In the genomic region with DNA sequence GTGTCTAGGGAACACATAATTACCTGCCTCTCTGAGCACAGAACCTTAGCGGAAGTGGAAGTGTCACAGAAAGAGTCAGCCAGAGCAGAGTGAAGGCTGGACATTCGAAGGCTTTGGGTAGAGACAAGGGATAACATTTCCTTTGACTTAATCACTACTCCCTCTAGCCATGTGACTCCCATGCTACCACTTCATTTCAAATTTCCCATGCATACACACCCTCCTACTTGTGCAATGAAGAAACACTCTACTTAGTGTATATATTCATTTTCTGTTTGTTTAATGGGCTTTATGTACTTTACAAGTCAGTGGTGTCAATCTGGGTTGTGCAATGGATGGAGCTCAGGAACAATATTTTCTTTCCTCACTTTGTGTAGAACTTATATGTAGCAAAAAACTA, we compare ENCODE assay signal across 23 cellular contexts. TPM values are rescaled to one million over a fixed set of nuclear protein-coding genes. Genes with fewer than 3 reads are reported as not detected.
A peak's percentile ranks its signal among the peaks of the same experiment; 100 is the strongest.
DNase-seq lines count a peak whose midpoint lies in the region; ATAC-seq, FAIRE-seq and TF ChIP-seq lines count a peak whose summit lies in the region.
"Had no signal": no experiment of that assay in that cellular context is flagged by ENCODE, and none has a peak within 500 bp of the region (broad histone marks: within the 10 kb centered on the region; RNA-seq: fewer than 3 reads in every experiment).

No MANE protein-coding gene starts in this region.

- intact Hi-C loops in left lung (cut with DNase I) (no loop called here), left colon (cut with DNase I, micrococcal nuclease) (no loop called here), thyroid gland (cut with DNase I) (no loop called here)

- WGBS in thyroid gland, 2 donors: 88 to 92% methylated on average over 2 of the region's 2 CpGs

- no peaks in the 10 kb centered on the region for H3K9me3 ChIP-seq in left lung
- H3K9me3 ChIP-seq in thyroid gland: no peaks in the 10 kb centered on the region
- H3K9me3 ChIP-seq: ascending aorta had no signal

- FAIRE-seq in bronchial epithelial cell (lab: Jason Lieb, UNC): peak; percentile 83

- no peak for TF ChIP-seq CTCF in bronchial epithelial cell (IDR thresholded peaks at IDR 0.05; ENCODE audit: insufficient read depth, low read length, severe bottlenecking)
- TF ChIP-seq CTCF in left lung (IDR thresholded peaks at IDR 0.05): no peak
- no peak for TF ChIP-seq CTCF in thyroid gland (IDR thresholded peaks at IDR 0.05)

- no peaks in the 10 kb centered on the region for H3K27me3 ChIP-seq in bronchial epithelial cell (ENCODE audit: control insufficient read depth, insufficient read depth, low read length)
- H3K27me3 ChIP-seq in left lung: no peaks in the 10 kb centered on the region
- H3K27me3 ChIP-seq in thyroid gland: no peaks in the 10 kb centered on the region
- H3K27me3 ChIP-seq: ascending aorta had no signal

- H3K4me1 ChIP-seq in left lung (no peaks in the 10 kb centered on the region), thyroid gland (no peaks in the 10 kb centered on the region)
- H3K4me1 ChIP-seq: ascending aorta had no signal

- ATAC-seq in left lung (peak; percentile 72), left colon (no peak)
- ATAC-seq: CD8-positive, alpha-beta T cell had no signal

- H3K4me3 ChIP-seq in bronchial epithelial cell (ENCODE audit: low read depth, low read length) (no peak overlapping the region), left lung (no peak overlapping the region), thyroid gland (replicated peaks in 1 of 3) (no peak overlapping the region)
- H3K4me3 ChIP-seq: ascending aorta had no signal

- H3K27ac ChIP-seq in left lung: no peak overlapping the region
- no peak overlapping the region for H3K27ac ChIP-seq in thyroid gland
- H3K27ac ChIP-seq: 22Rv1, ascending aorta had no signal

- H3K36me3 ChIP-seq in bronchial epithelial cell (ENCODE audit: control insufficient read depth, insufficient read depth, low read length) (no peaks in the 10 kb centered on the region), left lung (no peaks in the 10 kb centered on the region), thyroid gland (no peaks in the 10 kb centered on the region)
- H3K36me3 ChIP-seq: ascending aorta had no signal

- no peak for TF ChIP-seq POLR2A in thyroid gland (IDR thresholded peaks at IDR 0.05)

- DNase-seq in DMS153 treated with DMSO at 0.1 percent for 48 hours (lab: John Stamatoyannopoulos, UW; ENCODE audit: unreplicated experiment) (peak; percentile 45), DMS153 (lab: John Stamatoyannopoulos, UW) (no peak), NCI-H187 (lab: John Stamatoyannopoulos, UW) (peak; percentile 32 to 46), bronchial epithelial cell (ENCODE audit: low read depth) (peak; percentile 90), left lung (no peak), Ammon's horn (ENCODE audit: low spot score) (no peak), left colon (no peak), thyroid gland (no peak)
- DNase-seq: activated CD4-positive, alpha-beta T cell treated with anti-CD3 and anti-CD28 coated beads for 4 hours; activated naive CD4-positive, alpha-beta T cell treated with anti-CD3 and anti-CD28 coated beads, Interleukin-2, amount 10 ng/mL, durations not matched to agents 7 days and 5 days; activated T-cell treated with anti-CD3 and anti-CD28 coated beads, Interleukin-2, amount 50 U/mL, for 48 hours; CD8-positive, alpha-beta T cell; erythroblast; Kasumi-1; kidney glomerular epithelial cell; NCI-H2081 treated with DMSO at 0.1 percent for 48 hours; occipital lobe; SHP77 treated with DMSO at 0.1 percent for 48 hours; stimulated activated CD4-positive, alpha-beta T cell treated with anti-CD3 and anti-CD28 coated beads, Interleukin-12 subunit alpha, Interleukin-12 subunit beta, amount 100 ng/mL, for 4 hours; stimulated activated CD4-positive, alpha-beta T cell treated with anti-CD3 and anti-CD28 coated beads, Interleukin-4, amount 100 ng/mL, for 4 hours; trophoblast cell had no signal

RNA-seq across cellular contexts. Expression of gene ANKRD35, which starts 6.9 kb away (rescaled TPM):
- total RNA-seq in bronchial epithelial cell: 1.3 and 3.7 TPM in 2 replicates
- 1 to 10 TPM; 1.4 to 3.4 TPM for total RNA-seq in left lung
- total RNA-seq in left colon: under 1 TPM; 0.12 to 0.53 TPM
- total RNA-seq in thyroid gland: 1 to 10 TPM in 3 of 4 donors, under 1 TPM in 1; 0.58 to 3.8 (median 1.7) TPM
- total RNA-seq: CD8-positive, alpha-beta T cell had no signal

RNA-seq across cellular contexts. Expression of gene PIAS3, which starts 19.8 kb away (rescaled TPM):
- 5.0 and 7.8 TPM in 2 replicates for total RNA-seq in bronchial epithelial cell
- 10 to 100 TPM; 35.8 to 42.6 TPM for total RNA-seq in left lung
- 10 to 100 TPM; 11.0 to 11.4 TPM for total RNA-seq in left colon
- 10 to 100 TPM; 16.9 to 22.8 (median 20.3) TPM for total RNA-seq in thyroid gland

RNA-seq across cellular contexts. Expression of gene ITGA10, which starts 31.1 kb away (rescaled TPM):
- total RNA-seq in bronchial epithelial cell (0.26 and 0.77 TPM in 2 replicates), left lung (10 to 100 TPM in 1 of 2 donors, 1 to 10 TPM in 1; 5.8 to 12.5 TPM), left colon (1 to 10 TPM in 1 of 2 donors, under 1 TPM in 1; 0.84 to 1.7 TPM), thyroid gland (1 to 10 TPM; 3.0 to 7.3 (median 5.0) TPM)

RNA-seq across cellular contexts. Expression of gene NUDT17, which starts 33.3 kb away (rescaled TPM):
- total RNA-seq in bronchial epithelial cell (0.53 and 1.2 TPM in 2 replicates), left lung (1 to 10 TPM; 2.7 to 4.5 TPM), left colon (1 to 10 TPM; 1.3 TPM), thyroid gland (1 to 10 TPM; 2.4 to 4.6 (median 3.4) TPM)
- total RNA-seq: ascending aorta had no signal

RNA-seq across cellular contexts. Expression of gene PEX11B, which starts 39.8 kb away (rescaled TPM):
- total RNA-seq in bronchial epithelial cell: 22.6 and 26.4 TPM in 2 replicates
- total RNA-seq in left lung: 10 to 100 TPM; 31.9 to 32.4 TPM
- 10 to 100 TPM; 33.8 to 37.1 TPM for total RNA-seq in left colon
- 10 to 100 TPM; 30.6 to 42.1 (median 37.3) TPM for total RNA-seq in thyroid gland

Comparison
In these comparisons a context has a peak if more than half of its experiments do, and no peak if none do; other contexts are left out.
1. DNase-seq: peak in DMS153 treated with DMSO at 0.1 percent for 48 hours (single experiment), NCI-H187 (2 of 2) and bronchial epithelial cell (single experiment); none in DMS153 (single experiment), left lung (0 of 2), Ammon's horn (single experiment), left colon (0 of 2) and thyroid gland (0 of 2).